9 cellular contexts compared by ENCODE assay signal in genomic region chr19:23415034-23415433, GRCh38. TPM values are rescaled to one million over a fixed set of nuclear protein-coding genes. Genes with fewer than 3 reads are reported as not detected.
A peak's percentile ranks its signal among the peaks of the same experiment; 100 is the strongest.
DNase-seq lines count a peak whose midpoint lies in the region; ATAC-seq and TF ChIP-seq lines count a peak whose summit lies in the region.
"Had no signal": no experiment of that assay in that cellular context is flagged by ENCODE, and none has a peak within 500 bp of the region (broad histone marks: within the 10 kb centered on the region; RNA-seq: fewer than 3 reads in every experiment).

No MANE protein-coding gene starts in this region.

- H3K9me3 Mint-ChIP-seq in activated CD8-positive, alpha-beta memory T cell treated with anti-CD3 and anti-CD28 coated beads, Interleukin-2, amount 10 ng/mL, durations not matched to agents 7 days and 5 days (ENCODE audit: low read depth): peaks cover 2% of the 10 kb centered on the region
- H3K9me3 Mint-ChIP-seq in activated T-helper 1 cell treated with anti-CD3 and anti-CD28 coated beads, Interleukin-12 subunit alpha, Interleukin-12 subunit beta, Interleukin-2, Interleukin-4 antibody, amounts not matched to agents 30 ng/mL and 10 ng/mL and 1 ng/mL, durations not matched to agents 14 hours and 24 hours and 36 hours: peaks cover 24% of the 10 kb centered on the region

- TF ChIP-seq EP300 in suprapubic skin (IDR thresholded peaks at IDR 0.05): no peak

- H3K4me1 Mint-ChIP-seq in activated CD8-positive, alpha-beta memory T cell treated with anti-CD3 and anti-CD28 coated beads, Interleukin-2, amount 10 ng/mL, durations not matched to agents 7 days and 5 days: peaks cover 4% of the 10 kb centered on the region
- no peaks in the 10 kb centered on the region for H3K4me1 Mint-ChIP-seq in activated T-helper 1 cell treated with anti-CD3 and anti-CD28 coated beads, Interleukin-12 subunit alpha, Interleukin-12 subunit beta, Interleukin-2, Interleukin-4 antibody, amounts not matched to agents 30 ng/mL and 10 ng/mL and 1 ng/mL, durations not matched to agents 14 hours and 24 hours and 36 hours (ENCODE audit: low read depth)

- peaks cover 8% of the 10 kb centered on the region for H3K27me3 Mint-ChIP-seq in activated CD8-positive, alpha-beta memory T cell treated with anti-CD3 and anti-CD28 coated beads, Interleukin-2, amount 10 ng/mL, durations not matched to agents 7 days and 5 days
- no peaks in the 10 kb centered on the region for H3K27me3 Mint-ChIP-seq in activated T-helper 1 cell treated with anti-CD3 and anti-CD28 coated beads, Interleukin-12 subunit alpha, Interleukin-12 subunit beta, Interleukin-2, Interleukin-4 antibody, amounts not matched to agents 30 ng/mL and 10 ng/mL and 1 ng/mL, durations not matched to agents 14 hours and 24 hours and 36 hours (ENCODE audit: insufficient read depth)

- WGBS in suprapubic skin: 18% methylated on average over 13 of the region's 13 CpGs

- TF ChIP-seq POLR2A in suprapubic skin (IDR thresholded peaks at IDR 0.05): no peak

- H3K36me3 ChIP-seq in suprapubic skin (no peaks in the 10 kb centered on the region), A673 (ENCODE audit: insufficient read depth, low read length, poor library complexity, severe bottlenecking) (no peaks in the 10 kb centered on the region)

- CTCF ChIA-PET in activated CD8-positive, alpha-beta memory T cell treated with anti-CD3 and anti-CD28 coated beads, Interleukin-2, amount 10 ng/mL, durations not matched to agents 7 days and 5 days (lab: Charles Lee): interaction anchor here (1.2 kb wide), 1 partner anchor 20 kb away, joined by 4 read pairs; the partner anchor contains the start of gene ZNF91
- CTCF ChIA-PET in A673 (lab: Charles Lee): no interaction called here

- no TSS peak for BruUV-seq in A673 (replicated peaks; lab: Mats Ljungman, UMichigan)

- POLR2A ChIA-PET in A673 (lab: Charles Lee; ENCODE audit: low non-redundant PET): no interaction called here

- no peaks in the 10 kb centered on the region for H3K27me3 ChIP-seq in suprapubic skin
- no peaks in the 10 kb centered on the region for H3K27me3 ChIP-seq in A673 (replicated peaks; ENCODE audit: insufficient read depth, low read depth, low read length, poor library complexity)

- peak overlapping the region; percentile 57 for H3K4me3 Mint-ChIP-seq in activated CD8-positive, alpha-beta memory T cell treated with anti-CD3 and anti-CD28 coated beads, Interleukin-2, amount 10 ng/mL, durations not matched to agents 7 days and 5 days
- peak overlapping the region; percentile 26 for H3K4me3 Mint-ChIP-seq in activated T-helper 1 cell treated with anti-CD3 and anti-CD28 coated beads, Interleukin-12 subunit alpha, Interleukin-12 subunit beta, Interleukin-2, Interleukin-4 antibody, amounts not matched to agents 30 ng/mL and 10 ng/mL and 1 ng/mL, durations not matched to agents 14 hours and 24 hours and 36 hours

- peaks cover 2% of the 10 kb centered on the region for H3K36me3 Mint-ChIP-seq in activated CD8-positive, alpha-beta memory T cell treated with anti-CD3 and anti-CD28 coated beads, Interleukin-2, amount 10 ng/mL, durations not matched to agents 7 days and 5 days
- no peaks in the 10 kb centered on the region for H3K36me3 Mint-ChIP-seq in activated T-helper 1 cell treated with anti-CD3 and anti-CD28 coated beads, Interleukin-12 subunit alpha, Interleukin-12 subunit beta, Interleukin-2, Interleukin-4 antibody, amounts not matched to agents 30 ng/mL and 10 ng/mL and 1 ng/mL, durations not matched to agents 14 hours and 24 hours and 36 hours (ENCODE audit: low read depth)

- no peaks in the 10 kb centered on the region for H3K9me3 ChIP-seq in suprapubic skin
- H3K9me3 ChIP-seq in A673 (ENCODE audit: low read depth, low read length, poor library complexity, severe bottlenecking): no peaks in the 10 kb centered on the region

- ATAC-seq in activated CD8-positive, alpha-beta memory T cell treated with anti-CD3 and anti-CD28 coated beads, Interleukin-2, amount 10 ng/mL, durations not matched to agents 7 days and 5 days: no peak
- peak; percentile 37 for ATAC-seq in left colon

- intact Hi-C loops in activated T-helper 1 cell treated with anti-CD3 and anti-CD28 coated beads, Interleukin-12 subunit alpha, Interleukin-12 subunit beta, Interleukin-2, Interleukin-4 antibody, amounts not matched to agents 30 ng/mL and 10 ng/mL and 1 ng/mL, durations not matched to agents 14 hours and 24 hours and 36 hours (cut with micrococcal nuclease): no loop called here
- intact Hi-C loops in left colon (cut with DNase I, micrococcal nuclease): no loop called here
- intact Hi-C loops in A673 (cut with micrococcal nuclease; ENCODE audit: unreplicated experiment): no loop called here

- H3K4me3 ChIP-seq in suprapubic skin: peak overlapping the region; percentile 48
- no peak overlapping the region for H3K4me3 ChIP-seq in A673 (ENCODE audit: low read depth, low read length, poor library complexity, severe bottlenecking)

- no peak for TF ChIP-seq CTCF in suprapubic skin (IDR thresholded peaks at IDR 0.05)
- no peak for TF ChIP-seq CTCF in A673 (conservative IDR thresholded peaks at IDR 0.05; ENCODE audit: low read depth, low read length)

- DNase-seq in activated CD8-positive, alpha-beta memory T cell treated with anti-CD3 and anti-CD28 coated beads, Interleukin-2, amount 10 ng/mL, durations not matched to agents 7 days and 5 days: no peak
- no peak for DNase-seq in activated CD8-positive, alpha-beta memory T cell treated with anti-CD3 and anti-CD28 coated beads, Interleukin-2, amount 50 U/mL, for 48 hours
- DNase-seq in activated T-helper 1 cell treated with anti-CD3 and anti-CD28 coated beads, Interleukin-12 subunit alpha, Interleukin-12 subunit beta, Interleukin-2, Interleukin-4 antibody, amounts not matched to agents 30 ng/mL and 10 ng/mL and 1 ng/mL, durations not matched to agents 14 hours and 24 hours and 36 hours (ENCODE audit: low spot score): no peak
- DNase-seq in left colon (peak; percentile 40 to 53), suprapubic skin (ENCODE audit: low spot score in 2 of 2) (no peak), NCI-H1417 treated with DMSO at 0.1 percent for 48 hours (lab: John Stamatoyannopoulos, UW) (no peak), NCI-H2029 (lab: John Stamatoyannopoulos, UW) (no peak), A673 (ENCODE audit: low spot score) (no peak)
- DNase-seq: effector CD4-positive, alpha-beta T cell had no signal

- peaks cover 10% of the 10 kb centered on the region for H3K4me1 ChIP-seq in suprapubic skin
- H3K4me1 ChIP-seq in A673 (ENCODE audit: insufficient read depth, low read length, poor library complexity, severe bottlenecking): no peaks in the 10 kb centered on the region

- H3K27ac ChIP-seq in suprapubic skin: no peak overlapping the region
- H3K27ac ChIP-seq in A673 (ENCODE audit: low read depth, low read length, poor library complexity, severe bottlenecking): no peak overlapping the region

- no peak overlapping the region for H3K27ac Mint-ChIP-seq in activated CD8-positive, alpha-beta memory T cell treated with anti-CD3 and anti-CD28 coated beads, Interleukin-2, amount 10 ng/mL, durations not matched to agents 7 days and 5 days
- no peak overlapping the region for H3K27ac Mint-ChIP-seq in activated T-helper 1 cell treated with anti-CD3 and anti-CD28 coated beads, Interleukin-12 subunit alpha, Interleukin-12 subunit beta, Interleukin-2, Interleukin-4 antibody, amounts not matched to agents 30 ng/mL and 10 ng/mL and 1 ng/mL, durations not matched to agents 14 hours and 24 hours and 36 hours

RNA-seq across cellular contexts. Expression of gene ZNF91, which starts 19.8 kb away (rescaled TPM):
- total RNA-seq in activated CD8-positive, alpha-beta memory T cell treated with anti-CD3 and anti-CD28 coated beads, Interleukin-2, amount 10 ng/mL, durations not matched to agents 7 days and 5 days: 10 to 100 TPM; 23.6 to 35.7 TPM
- total RNA-seq in activated T-helper 1 cell treated with anti-CD3 and anti-CD28 coated beads, Interleukin-12 subunit alpha, Interleukin-12 subunit beta, Interleukin-2, Interleukin-4 antibody, amounts not matched to agents 30 ng/mL and 10 ng/mL and 1 ng/mL, durations not matched to agents 14 hours and 24 hours and 36 hours: 20.5 and 22.4 TPM in 2 replicates
- total RNA-seq in left colon: 10 to 100 TPM; 87.4 to 90.8 TPM
- 100 to 1,000 TPM in 2 of 4 donors, 10 to 100 TPM in 2; 50.2 to 180 (median 92.3) TPM for total RNA-seq in suprapubic skin
- 7.0 and 8.9 TPM in 2 replicates for total RNA-seq in A673 (2021)

Comparison
In these comparisons a context has a peak if more than half of its experiments do, and no peak if none do; other contexts are left out.
1. DNase-seq: peak in left colon (2 of 2); none in activated CD8-positive, alpha-beta memory T cell treated with anti-CD3 and anti-CD28 coated beads, Interleukin-2, amount 10 ng/mL, durations not matched to agents 7 days and 5 days (single experiment), activated CD8-positive, alpha-beta memory T cell treated with anti-CD3 and anti-CD28 coated beads, Interleukin-2, amount 50 U/mL, for 48 hours (single experiment), activated T-helper 1 cell treated with anti-CD3 and anti-CD28 coated beads, Interleukin-12 subunit alpha, Interleukin-12 subunit beta, Interleukin-2, Interleukin-4 antibody, amounts not matched to agents 30 ng/mL and 10 ng/mL and 1 ng/mL, durations not matched to agents 14 hours and 24 hours and 36 hours (single experiment), suprapubic skin (0 of 2), NCI-H1417 treated with DMSO at 0.1 percent for 48 hours (single experiment), NCI-H2029 (single experiment) and A673 (single experiment).